Comparison of ENCODE assay signal across 20 cellular contexts in genomic region chr18:44974174-44974573, GRCh38.
"Had no signal": no experiment of that assay in that cellular context is flagged by ENCODE, and none has a peak within 500 bp of the region (broad histone marks: within the 10 kb centered on the region; RNA-seq: fewer than 3 reads in every experiment).

No MANE protein-coding gene starts in this region.

- H3K36me3 Mint-ChIP-seq: naive thymus-derived CD4-positive, alpha-beta T cell had no signal

- H3K4me1 ChIP-seq: upper lobe of right lung had no signal

- H3K27ac Mint-ChIP-seq: naive thymus-derived CD4-positive, alpha-beta T cell; stimulated activated naive CD8-positive, alpha-beta T cell treated with anti-CD3 and anti-CD28 coated beads, Interleukin-15, amount 100 ng/mL, for 72 hours had no signal

- H3K9me3 Mint-ChIP-seq: stimulated activated naive CD8-positive, alpha-beta T cell treated with anti-CD3 and anti-CD28 coated beads, Interleukin-15, amount 100 ng/mL, for 72 hours had no signal

- H3K36me3 ChIP-seq: gastrocnemius medialis, heart right ventricle, neutrophil, spleen, tibial nerve, upper lobe of right lung, vagina had no signal

- H3K27ac ChIP-seq: coronary artery, gastrocnemius medialis, heart right ventricle, neutrophil, spleen, tibial nerve, upper lobe of right lung, vagina had no signal

- H3K4me3 ChIP-seq: coronary artery, gastrocnemius medialis, heart right ventricle, spleen, testis, tibial nerve, upper lobe of right lung, vagina had no signal

- H3K4me3 Mint-ChIP-seq: naive thymus-derived CD4-positive, alpha-beta T cell; nephron progenitor cell; stimulated activated naive B cell treated with anti-CD40 and anti-IgM and Interleukin-4, amounts not matched to agents 10 μg/mL and 1 μg/mL and 100 μg/mL, for 72 hours; stimulated activated naive CD8-positive, alpha-beta T cell treated with anti-CD3 and anti-CD28 coated beads, Interleukin-15, amount 100 ng/mL, for 72 hours had no signal

- H3K27me3 ChIP-seq: gastrocnemius medialis, heart right ventricle, neutrophil, spleen, testis, tibial nerve, upper lobe of right lung, vagina had no signal

- H3K4me1 Mint-ChIP-seq: naive thymus-derived CD4-positive, alpha-beta T cell; stimulated activated naive CD8-positive, alpha-beta T cell treated with anti-CD3 and anti-CD28 coated beads, Interleukin-15, amount 100 ng/mL, for 72 hours had no signal

- DNase-seq: effector CD4-positive, alpha-beta T cell; gastrocnemius medialis; heart right ventricle; hypothalamus; left colon; left ventricle myocardium superior; naive thymus-derived CD4-positive, alpha-beta T cell; nephron progenitor cell; spleen; stimulated activated CD4-positive, alpha-beta T cell treated with anti-CD3 and anti-CD28 coated beads, Interleukin-15, amount 100 ng/mL, for 24 hours; stimulated activated CD4-positive, alpha-beta T cell treated with anti-CD3 and anti-CD28 coated beads, Interleukin-2, amount 100 ng/mL, for 24 hours; stimulated activated CD4-positive, alpha-beta T cell treated with anti-CD3 and anti-CD28 coated beads, Interleukin-4, amount 100 ng/mL, for 4 hours; stimulated activated naive B cell treated with anti-CD40 and anti-IgM and Interleukin-4, amounts not matched to agents 10 μg/mL and 1 μg/mL and 100 μg/mL, for 72 hours; stimulated activated naive CD8-positive, alpha-beta T cell treated with anti-CD3 and anti-CD28 coated beads, Interleukin-15, amount 100 ng/mL, for 72 hours; testis; upper lobe of right lung had no signal

- H3K27me3 Mint-ChIP-seq: stimulated activated naive B cell treated with anti-CD40 and anti-IgM and Interleukin-4, amounts not matched to agents 10 μg/mL and 1 μg/mL and 100 μg/mL, for 72 hours had no signal
